7 cellular contexts compared by ENCODE assay signal in genomic region chr1:39026947-39027507, GRCh38. TPM values are rescaled to one million over a fixed set of nuclear protein-coding genes. Genes with fewer than 3 reads are reported as not detected.
DNase-seq lines count a peak whose midpoint lies in the region; ATAC-seq and TF ChIP-seq lines count a peak whose summit lies in the region.

No MANE protein-coding gene starts in this region.

- H3K4me3 ChIP-seq in iPS-18c (ENCODE audit: insufficient read depth, low read depth, low read length) (peak overlapping the region; percentile 73), stomach (peak overlapping the region; percentile 56 to 76 (median 65))

- H3K27me3 Mint-ChIP-seq in activated T-helper 2 cell treated with anti-CD3 and anti-CD28 coated beads, Interferon-gamma antibody, Interleukin-2, Interleukin-4, amounts not matched to agents 10 μg/mL and 5 μg/mL and 100 μg/mL, durations not matched to agents 14 hours and 24 hours and 36 hours (ENCODE audit: low read depth), result no peaks in the 10 kb centered on the region

- no peaks in the 10 kb centered on the region for H3K9me3 Mint-ChIP-seq in activated T-helper 2 cell treated with anti-CD3 and anti-CD28 coated beads, Interferon-gamma antibody, Interleukin-2, Interleukin-4, amounts not matched to agents 10 μg/mL and 5 μg/mL and 100 μg/mL, durations not matched to agents 14 hours and 24 hours and 36 hours

- peaks cover 39% of the 10 kb centered on the region for H3K36me3 Mint-ChIP-seq in activated T-helper 2 cell treated with anti-CD3 and anti-CD28 coated beads, Interferon-gamma antibody, Interleukin-2, Interleukin-4, amounts not matched to agents 10 μg/mL and 5 μg/mL and 100 μg/mL, durations not matched to agents 14 hours and 24 hours and 36 hours (ENCODE audit: low read depth)

- peak overlapping the region; percentile 100 for H3K4me3 Mint-ChIP-seq in activated T-helper 2 cell treated with anti-CD3 and anti-CD28 coated beads, Interferon-gamma antibody, Interleukin-2, Interleukin-4, amounts not matched to agents 10 μg/mL and 5 μg/mL and 100 μg/mL, durations not matched to agents 14 hours and 24 hours and 36 hours (ENCODE audit: low read depth)

- no peak for TF ChIP-seq CTCF in stomach (IDR thresholded peaks at IDR 0.05)

- H3K9me3 ChIP-seq in iPS-18c (ENCODE audit: control insufficient read depth, insufficient read depth, low read length) (no peaks in the 10 kb centered on the region), stomach (no peaks in the 10 kb centered on the region)

- no peak for DNase-seq in activated T-helper 2 cell treated with anti-CD3 and anti-CD28 coated beads, Interferon-gamma antibody, Interleukin-2, Interleukin-4, amounts not matched to agents 10 μg/mL and 5 μg/mL and 100 μg/mL, durations not matched to agents 14 hours and 24 hours and 36 hours (ENCODE audit: low spot score)
- DNase-seq in stomach (no peak), hippocampal formation (lab: John Stamatoyannopoulos, UW) (no peak), iPS-NIHi7 (ENCODE audit: extremely low spot score) (no peak), 8988T (no peak)

- H3K27me3 ChIP-seq in stomach, result no peaks in the 10 kb centered on the region

- TF ChIP-seq EP300 in stomach (IDR thresholded peaks at IDR 0.05), result no peak

- peaks cover 24 to 39% (median 39%) of the 10 kb centered on the region in 4 donors for H3K36me3 ChIP-seq in stomach

- no peak for TF ChIP-seq POLR2A in stomach (IDR thresholded peaks at IDR 0.05)

- ATAC-seq in HG03342 (IDR thresholded peaks at IDR 0.05; ENCODE audit: unreplicated experiment), result peak; percentile 7

- 24 to 38% (median 30%) methylated on average over 26 of the region's 26 CpGs for WGBS in stomach, 5 donors

- peaks cover 9 to 54% (median 19%) of the 10 kb centered on the region in 4 donors for H3K4me1 ChIP-seq in stomach

- H3K4me1 Mint-ChIP-seq in activated T-helper 2 cell treated with anti-CD3 and anti-CD28 coated beads, Interferon-gamma antibody, Interleukin-2, Interleukin-4, amounts not matched to agents 10 μg/mL and 5 μg/mL and 100 μg/mL, durations not matched to agents 14 hours and 24 hours and 36 hours (ENCODE audit: low read depth), result peaks cover 23% of the 10 kb centered on the region

- peak overlapping the region; percentile 100 for H3K27ac Mint-ChIP-seq in activated T-helper 2 cell treated with anti-CD3 and anti-CD28 coated beads, Interferon-gamma antibody, Interleukin-2, Interleukin-4, amounts not matched to agents 10 μg/mL and 5 μg/mL and 100 μg/mL, durations not matched to agents 14 hours and 24 hours and 36 hours

- peak overlapping the region; percentile 85 to 98 (median 95) for H3K27ac ChIP-seq in stomach

- intact Hi-C loops in activated T-helper 2 cell treated with anti-CD3 and anti-CD28 coated beads, Interferon-gamma antibody, Interleukin-2, Interleukin-4, amounts not matched to agents 10 μg/mL and 5 μg/mL and 100 μg/mL, durations not matched to agents 14 hours and 24 hours and 36 hours (cut with micrococcal nuclease), result loop anchor here (1.0 kb wide), 1 partner anchor 35 kb away; no protein-coding TSS in a partner anchor
- intact Hi-C loops in stomach (cut with DNase I; ENCODE audit: low total_unique reads), result no loop called here

RNA-seq across cellular contexts. Expression of gene NDUFS5, which starts 0.9 kb away (rescaled TPM):
- total RNA-seq in activated T-helper 2 cell treated with anti-CD3 and anti-CD28 coated beads, Interferon-gamma antibody, Interleukin-2, Interleukin-4, amounts not matched to agents 10 μg/mL and 5 μg/mL and 100 μg/mL, durations not matched to agents 14 hours and 24 hours and 36 hours, result 173 and 188 TPM in 2 replicates
- total RNA-seq in stomach, result 100 to 1,000 TPM; 104 to 333 (median 166) TPM
- polyA plus RNA-seq in stomach, result 100 to 1,000 TPM; 610 to 829 (median 727) TPM

RNA-seq across cellular contexts. Expression of gene AKIRIN1, which starts 36.0 kb away (rescaled TPM):
- 68.6 and 69.7 TPM in 2 replicates for total RNA-seq in activated T-helper 2 cell treated with anti-CD3 and anti-CD28 coated beads, Interferon-gamma antibody, Interleukin-2, Interleukin-4, amounts not matched to agents 10 μg/mL and 5 μg/mL and 100 μg/mL, durations not matched to agents 14 hours and 24 hours and 36 hours
- 100 to 1,000 TPM in 1 of 5 donors, 10 to 100 TPM in 4; 25.1 to 134 (median 48.1) TPM for total RNA-seq in stomach
- polyA plus RNA-seq in stomach, result 10 to 100 TPM; 14.8 to 35.6 (median 28.5) TPM
